13 cellular contexts compared by ENCODE assay signal in genomic region chr9:114276908-114277821, GRCh38. TPM values are rescaled to one million over a fixed set of nuclear protein-coding genes. Genes with fewer than 3 reads are reported as not detected.
DNase-seq lines count a peak whose midpoint lies in the region; ATAC-seq and TF ChIP-seq lines count a peak whose summit lies in the region.
"Had no signal": no experiment of that assay in that cellular context is flagged by ENCODE, and none has a peak within 500 bp of the region (broad histone marks: within the 10 kb centered on the region; RNA-seq: fewer than 3 reads in every experiment).

No MANE protein-coding gene starts in this region.

- intact Hi-C loops in gastrocnemius medialis (cut with DNase I; ENCODE audit: low total_unique reads): loop anchor here (10.0 kb wide), 1 partner anchor 362 kb away; no protein-coding TSS in a partner anchor
- intact Hi-C loops in transverse colon (cut with DNase I; ENCODE audit: low total_unique reads): no loop called here

- in situ Hi-C loops in gastrocnemius medialis (cut with MboI; ENCODE audit: low sequenced_read_pairs in 4 of 4) (loop anchor here in 2 of 4 donors (10.0 to 25.0 kb wide), 2 partner anchors 112 to 465 kb away; no protein-coding TSS in a partner anchor), transverse colon (cut with MboI; ENCODE audit: low pct_ligation_motif_present in 1 of 4, low pct_unique_long_range_greater_than_20kb in 1 of 4, low sequenced_read_pairs in 3 of 4) (loop anchor here in 2 of 4 donors (25.0 kb wide), 2 partner anchors 190 to 465 kb away; partner anchors contain the start of genes AMBP (in 1 of the 2) and KIF12 (in 1 of the 2))

- peak; percentile 63 to 71 for ATAC-seq in gastrocnemius medialis
- no peak for ATAC-seq in HG02884 (IDR thresholded peaks at IDR 0.05; ENCODE audit: unreplicated experiment)
- ATAC-seq: GM12878 had no signal

- H3K36me3 ChIP-seq in gastrocnemius medialis (no peaks in the 10 kb centered on the region), transverse colon (no peaks in the 10 kb centered on the region)

- H3K4me1 ChIP-seq in gastrocnemius medialis: peaks cover 3 to 12% of the 10 kb centered on the region in 2 donors
- no peaks in the 10 kb centered on the region for H3K4me1 ChIP-seq in transverse colon

- H3K4me3 ChIP-seq in foreskin fibroblast (ENCODE audit: low read depth in 1 of 2, low read length in 2 of 2): no peak overlapping the region
- no peak overlapping the region for H3K4me3 ChIP-seq in gastrocnemius medialis
- H3K4me3 ChIP-seq in transverse colon: no peak overlapping the region
- H3K4me3 ChIP-seq: GM12878, testis had no signal

- DNase-seq in H4 (ENCODE audit: low spot score) (peak; percentile 73), T1000 (lab: John Stamatoyannopoulos, UW) (peak; percentile 71), foreskin fibroblast (peak; percentile 87 to 88), gastrocnemius medialis (peak in 1 of 2 donors; percentile 8), transverse colon (no peak), globus pallidus (ENCODE audit: low spot score) (no peak)
- DNase-seq in activated CD8-positive, alpha-beta memory T cell treated with anti-CD3 and anti-CD28 coated beads, Interleukin-2, amount 50 U/mL, for 4 hours: no peak
- DNase-seq: KBM-7, SHP77 treated with DMSO at 0.1 percent for 48 hours, small intestine, testis had no signal

- TF ChIP-seq EP300 in transverse colon (IDR thresholded peaks at IDR 0.05; ENCODE audit: low read depth): no peak

- TF ChIP-seq CTCF in foreskin fibroblast (IDR thresholded peaks at IDR 0.05; ENCODE audit: low read depth, low read length): no peak
- TF ChIP-seq CTCF in gastrocnemius medialis (IDR thresholded peaks at IDR 0.05 in 4 of 5, conservative IDR thresholded peaks at IDR 0.05 in 1 of 5): no peak
- TF ChIP-seq CTCF in transverse colon (IDR thresholded peaks at IDR 0.05): no peak

- H3K27ac ChIP-seq in gastrocnemius medialis: peak overlapping the region in 1 of 4 donors; percentile 70
- H3K27ac ChIP-seq in transverse colon: peak overlapping the region in 1 of 4 donors; percentile 9
- H3K27ac ChIP-seq: testis had no signal

- no peaks in the 10 kb centered on the region for H3K27me3 ChIP-seq in gastrocnemius medialis
- H3K27me3 ChIP-seq in transverse colon: no peaks in the 10 kb centered on the region
- H3K27me3 ChIP-seq: testis had no signal

- WGBS in transverse colon (ENCODE audit: low coverage in 1 of 2), 2 donors: 72% methylated on average over 18 of the region's 18 CpGs; no CpG with 5 or more reads in 1 of the 2 donors

- TF ChIP-seq POLR2A in gastrocnemius medialis (IDR thresholded peaks at IDR 0.05) (no peak), transverse colon (IDR thresholded peaks at IDR 0.05) (no peak)

- H3K9me3 ChIP-seq in gastrocnemius medialis (no peaks in the 10 kb centered on the region), transverse colon (no peaks in the 10 kb centered on the region)
- H3K9me3 ChIP-seq: testis had no signal

RNA-seq across cellular contexts. Expression of gene ORM1, which starts 45.7 kb away (rescaled TPM):
- 0.33 TPM in 1 of 2 replicates, not detected in the other for total RNA-seq in H4 (2014; rRNA removed; shearing (Covaris generic))
- total RNA-seq in gastrocnemius medialis (10 to 100 TPM in 2 of 4 donors, not detected in 2; 33.5 to 92.8 TPM), transverse colon (not detected)
- total RNA-seq: testis had no signal

RNA-seq across cellular contexts. Expression of gene ORM2, which starts 52.5 kb away (rescaled TPM):
- 0.19 TPM in 1 of 2 replicates, not detected in the other for total RNA-seq in H4 (2014; rRNA removed; shearing (Covaris generic))
- total RNA-seq in gastrocnemius medialis: 10 to 100 TPM in 1 of 4 donors, 1 to 10 TPM in 1, not detected in 2; 6.3 to 15.6 TPM
- total RNA-seq in transverse colon: not detected

Comparison
In these comparisons a context has a peak if more than half of its experiments do, and no peak if none do; other contexts are left out.
1. DNase-seq: peak in H4 (single experiment), T1000 (single experiment) and foreskin fibroblast (2 of 2); none in transverse colon (single experiment), globus pallidus (single experiment) and activated CD8-positive, alpha-beta memory T cell treated with anti-CD3 and anti-CD28 coated beads, Interleukin-2, amount 50 U/mL, for 4 hours (single experiment).